Comparison of ENCODE assay signal across 8 cellular contexts in genomic region chr20:4227085-4227821, GRCh38. TPM values are rescaled to one million over a fixed set of nuclear protein-coding genes. Genes with fewer than 3 reads are reported as not detected.
DNase-seq lines count a peak whose midpoint lies in the region; ATAC-seq, FAIRE-seq and TF ChIP-seq lines count a peak whose summit lies in the region.

No MANE protein-coding gene starts in this region.

- H2AK9ac ChIP-seq in IMR-90 (replicated peaks; ENCODE audit: low read depth, low read length, poor library complexity), result no peak overlapping the region

- intact Hi-C loops in IMR-90 (cut with micrococcal nuclease), result no loop called here

- H4K8ac ChIP-seq in IMR-90 (ENCODE audit: low read depth in 2 of 2, low read length in 2 of 2), result peak overlapping the region in 1 of 2 experiments; percentile 62; a peak in 1 of 4 replicates

- H3K9ac ChIP-seq in IMR-90 (ENCODE audit: low read depth, low read length), result no peak overlapping the region

- peak overlapping the region; percentile 65 for H3K4ac ChIP-seq in IMR-90 (ENCODE audit: low read depth, low read length)

- CTCF ChIA-PET in IMR-90 (lab: Yijun Ruan, JAX), result no interaction called here

- 0 out of 2 replicates have a peak overlapping the region, but pooled peaks have one; percentile 10 for H3K56ac ChIP-seq in IMR-90 (ENCODE audit: extremely low read depth, insufficient read depth, low read length)

- H2AFZ ChIP-seq in IMR-90 (replicated peaks; ENCODE audit: low read length, poor library complexity), result no peak overlapping the region

- peaks cover 22% of the 10 kb centered on the region for H3K9me1 ChIP-seq in IMR-90 (ENCODE audit: insufficient read depth, low read length)

- no peak overlapping the region; the same call in 1 of the 2 replicates for H4K91ac ChIP-seq in IMR-90 (ENCODE audit: insufficient read depth, low read depth, low read length)

- peak overlapping the region; percentile 77 for H2BK120ac ChIP-seq in IMR-90 (ENCODE audit: low read depth, low read length)

- peak overlapping the region; percentile 65 for H2BK20ac ChIP-seq in IMR-90 (ENCODE audit: low read depth, low read length)

- ATAC-seq in IMR-90 (ENCODE audit: low read depth), result peak; percentile 30
- ATAC-seq in left lobe of liver, result peak; percentile 44
- no peak for ATAC-seq in GM19395 (IDR thresholded peaks at IDR 0.05; ENCODE audit: unreplicated experiment)
- ATAC-seq in gastroesophageal sphincter, result no peak
- no peak for ATAC-seq in GM19467 (IDR thresholded peaks at IDR 0.05; ENCODE audit: unreplicated experiment)
- no peak for ATAC-seq in HG03442 (IDR thresholded peaks at IDR 0.05; ENCODE audit: unreplicated experiment)

- peak overlapping the region; percentile 21; the same call in 1 of the 2 replicates for H3K18ac ChIP-seq in IMR-90 (ENCODE audit: low read depth, low read length)

- no TSS peak for BruUV-seq in IMR-90 (replicated peaks; lab: Mats Ljungman, UMichigan)

- TF ChIP-seq POLR2A in IMR-90 (IDR thresholded peaks at IDR 0.05; ENCODE audit: low read depth, low read length) (no peak), gastroesophageal sphincter (IDR thresholded peaks at IDR 0.05) (no peak)

- H2BK15ac ChIP-seq in IMR-90 (ENCODE audit: low read depth, low read length), result peak overlapping the region; percentile 88; the same call in 2 of the 3 replicates

- H3K9me3 ChIP-seq in IMR-90 (ENCODE audit: control insufficient read depth, insufficient read depth, low read length), result no peaks in the 10 kb centered on the region
- no peaks in the 10 kb centered on the region for H3K9me3 ChIP-seq in gastroesophageal sphincter

- peaks cover 10% of the 10 kb centered on the region; the same call in 1 of the 2 replicates for H4K20me1 ChIP-seq in IMR-90 (ENCODE audit: insufficient read depth, low read length)

- H3K27ac ChIP-seq in IMR-90 (ENCODE audit: insufficient read depth, low read length) (no peak overlapping the region), gastroesophageal sphincter (no peak overlapping the region)

- peak; percentile 61 for TF ChIP-seq RAD21 in IMR-90 (IDR thresholded peaks at IDR 0.05; ENCODE audit: low read length)

- H3K4me1 ChIP-seq in IMR-90 (ENCODE audit: control insufficient read depth, insufficient read depth, low read length) (peaks cover 14% of the 10 kb centered on the region), gastroesophageal sphincter (peaks cover 0 to 8% (median 0%) of the 10 kb centered on the region in 3 donors)

- dilution Hi-C loops in IMR-90 (cut with HindIII; ENCODE audit: low sequenced_read_pairs, unreplicated experiment), result no loop called here

- no peak overlapping the region; the same call in 1 of the 2 replicates for H3K23ac ChIP-seq in IMR-90 (ENCODE audit: low read depth, low read length)

- H2AK5ac ChIP-seq in IMR-90 (ENCODE audit: low read depth, low read length), result peak overlapping the region; percentile 72; the same call in 1 of the 2 replicates

- H3K36me3 ChIP-seq in IMR-90 (ENCODE audit: control insufficient read depth, insufficient read depth, low read length) (no peaks in the 10 kb centered on the region), gastroesophageal sphincter (no peaks in the 10 kb centered on the region)

- TF ChIP-seq CTCF in D721Med (IDR thresholded peaks at IDR 0.05; ENCODE audit: insufficient read depth, missing control alignments) (peak; percentile 11), IMR-90 (conservative IDR thresholded peaks at IDR 0.05; ENCODE audit: low read depth, low read length) (peak; percentile 62), WI38 (IDR thresholded peaks at IDR 0.05; ENCODE audit: low read depth, low read length) (peak; percentile 46), gastroesophageal sphincter (IDR thresholded peaks at IDR 0.05) (no peak)

- whole genome bisulfite sequencing in IMR-90 (ENCODE audit: extremely low coverage in 2 of 2, insufficient read length in 1 of 2), 2 experiments, result 77% methylated on average over 5 of the region's 6 CpGs; no CpG with 5 or more reads in 1 of the 2 experiments
- WGBS in gastroesophageal sphincter (ENCODE audit: low coverage in 1 of 2), 2 donors, result 86% methylated on average over 5 to 6 of the region's 6 CpGs

- H3K27me3 ChIP-seq in IMR-90 (ENCODE audit: control insufficient read depth, insufficient read depth, low read length), result no peaks in the 10 kb centered on the region
- peaks cover 9% of the 10 kb centered on the region for H3K27me3 ChIP-seq in gastroesophageal sphincter

- H3K4me2 ChIP-seq in IMR-90 (ENCODE audit: low read depth, low read length), result peak overlapping the region; percentile 23; the same call in 1 of the 2 replicates

- H4K5ac ChIP-seq in IMR-90 (ENCODE audit: low read depth, low read length), result no peak overlapping the region; the same call in 1 of the 2 replicates

- H2BK5ac ChIP-seq in IMR-90 (ENCODE audit: low read depth, low read length, poor library complexity, severe bottlenecking), result peak overlapping the region; percentile 35

- H3K4me3 ChIP-seq in IMR-90 (ENCODE audit: insufficient read depth, low read depth, low read length) (no peak overlapping the region), WI38 (ENCODE audit: low read depth, low read length) (no peak overlapping the region), gastroesophageal sphincter (no peak overlapping the region)

- peaks cover 0 to 10% of the 10 kb centered on the region in 2 experiments; a peak in 1 of 4 replicates for H3K79me1 ChIP-seq in IMR-90 (ENCODE audit: low read depth in 1 of 2, low read length in 2 of 2)

- FAIRE-seq in D721Med (lab: Jason Lieb, UNC), result no peak

- no peak for DNase-seq in D721Med (ENCODE audit: insufficient read length, low spot score)
- DNase-seq in IMR-90, result peak; percentile 73
- no peak for DNase-seq in left lobe of liver (ENCODE audit: low spot score)

- POLR2A ChIA-PET in IMR-90 (lab: Charles Lee; ENCODE audit: unreplicated experiment), result interaction anchor here (0.5 kb wide), 1 partner anchor 252 kb away, joined by 5 read pairs; no protein-coding TSS in a partner anchor

- TF ChIP-seq EP300 in gastroesophageal sphincter (IDR thresholded peaks at IDR 0.05), result no peak

- peak overlapping the region; percentile 7 for H3K14ac ChIP-seq in IMR-90 (replicated peaks; ENCODE audit: low read depth, low read length)

- in situ Hi-C loops in IMR-90 (cut with MboI; ENCODE audit: low sequenced_read_pairs), result no loop called here

TF ChIP-seq in IMR-90, 13 proteins besides CTCF, POLR2A, EP300 and RAD21:
- TF ChIP-seq NFE2L2 (IDR thresholded peaks at IDR 0.05; ENCODE audit: low read depth, low read length) (no peak), SMC3 (IDR thresholded peaks at IDR 0.05; ENCODE audit: low read depth, low read length) (peak; percentile 12; the same call in 1 of the 2 replicates), CEBPB (IDR thresholded peaks at IDR 0.05; ENCODE audit: low read depth, low read length) (peak; percentile 21; the same call in 1 of the 2 replicates), USF2 (IDR thresholded peaks at IDR 0.05; ENCODE audit: low read depth, low read length) (peak; percentile 16; the same call in 1 of the 2 replicates), ELK1 (IDR thresholded peaks at IDR 0.05; ENCODE audit: borderline replicate concordance, low read depth, low read length) (no peak), RCOR1 (IDR thresholded peaks at IDR 0.05; ENCODE audit: insufficient replicate concordance, low read length) (no peak), MXI1 (IDR thresholded peaks at IDR 0.05; ENCODE audit: borderline replicate concordance, low read depth, low read length) (no peak), CHD1 (IDR thresholded peaks at IDR 0.05; ENCODE audit: low read depth, low read length) (no peak), BHLHE40 (IDR thresholded peaks at IDR 0.05; ENCODE audit: low read depth, low read length) (peak; percentile 34; the same call in 1 of the 2 replicates)
TF ChIP-seq in IMR-90: peak in this region for 4.

RNA-seq across cellular contexts. Expression of gene ADRA1D, which starts 21.8 kb away (rescaled TPM):
- total RNA-seq in IMR-90 (2012; rRNA removed) (under 0.01 and 0.28 TPM in 2 replicates), left lobe of liver (not detected), gastroesophageal sphincter (under 1 TPM in 3 of 4 donors, not detected in 1; 0.10 to 0.81 (median 0.47) TPM)
- polyA plus RNA-seq in IMR-90 (2012; rRNA removed), result 1.4 and 1.8 TPM in 2 replicates
- 0.55 and 1.3 TPM in 2 replicates for polyA plus RNA-seq in IMR-90 (2012; cell fraction: cytosol; rRNA removed)
- 0.36 and 1.1 TPM in 2 replicates for polyA plus RNA-seq in IMR-90 (2012; cell fraction: nucleus; rRNA removed; ENCODE audit: low replicate concordance)

Comparison
In these comparisons a context has a peak if more than half of its experiments do, and no peak if none do; other contexts are left out.
1. CTCF ChIP-seq: peak in D721Med (single experiment), IMR-90 (single experiment) and WI38 (single experiment); none in gastroesophageal sphincter (0 of 4).
2. ATAC-seq: peak in IMR-90 (single experiment) and left lobe of liver (single experiment); none in GM19395 (single experiment), gastroesophageal sphincter (single experiment), GM19467 (single experiment) and HG03442 (single experiment).